1 cellular context compared by ENCODE assay signal in the genomic region with DNA sequence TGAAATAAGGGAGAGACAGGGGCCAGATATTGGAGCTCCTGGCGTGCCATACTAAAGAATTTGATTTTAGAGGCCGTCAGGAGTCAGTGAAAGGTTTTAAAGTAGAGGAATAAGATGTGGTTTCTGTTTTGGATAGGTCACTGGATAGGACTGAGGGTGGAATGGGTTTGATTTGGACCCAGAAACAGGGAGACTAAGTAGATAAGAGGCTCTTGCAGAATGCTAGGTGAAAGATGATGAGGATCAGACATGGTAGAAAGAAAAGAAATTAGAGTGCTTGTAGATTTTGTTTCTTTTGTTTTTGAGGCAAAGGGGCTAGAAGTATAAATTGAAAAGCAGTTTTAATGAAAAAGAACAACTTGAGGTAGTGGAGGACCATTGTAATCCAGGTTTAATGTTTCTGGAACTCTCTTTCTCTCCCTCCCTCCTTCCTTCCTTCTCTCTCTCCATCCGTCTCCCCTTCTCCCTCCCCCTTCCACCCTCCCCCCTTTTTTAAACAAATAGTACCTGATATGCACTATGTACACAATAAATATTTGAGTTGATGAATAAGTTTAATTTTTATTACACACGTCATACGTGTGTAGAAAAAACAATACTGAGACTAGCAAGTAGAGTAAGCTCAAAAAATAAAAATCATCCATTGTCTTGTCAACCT.
A peak's percentile ranks its signal among the peaks of the same experiment; 100 is the strongest.
TF ChIP-seq lines count a peak whose summit lies in the region.

No MANE protein-coding gene starts in this region.

TF ChIP-seq in HepG2, 621 proteins besides CTCF, POLR2A, EP300 and RAD21:
- TF ChIP-seq MATR3 (CRISPR knock-in tag; IDR thresholded peaks at IDR 0.05) (no peak), HNRNPK (IDR thresholded peaks at IDR 0.05; ENCODE audit: low read depth, low read length, poor library complexity, severe bottlenecking) (peak; percentile 77), ZNF143 (CRISPR knock-in tag; IDR thresholded peaks at IDR 0.05) (no peak), ZNF607 (CRISPR knock-in tag; IDR thresholded peaks at IDR 0.05; ENCODE audit: borderline replicate concordance) (no peak), FOXA1 (IDR thresholded peaks at IDR 0.05) (peak; percentile 32; the same call in 1 of the 2 replicates), FOXA1 (CRISPR knock-in tag; IDR thresholded peaks at IDR 0.05) (peak; percentile 11; the same call in 1 of the 2 replicates), SAP130 (CRISPR knock-in tag; IDR thresholded peaks at IDR 0.05; ENCODE audit: low read depth) (peak; percentile 41), RBFOX2 (IDR thresholded peaks at IDR 0.05; ENCODE audit: low read depth, low read length) (peak; percentile 34; the same call in 1 of the 2 replicates)
- TF ChIP-seq, protein P1, sequence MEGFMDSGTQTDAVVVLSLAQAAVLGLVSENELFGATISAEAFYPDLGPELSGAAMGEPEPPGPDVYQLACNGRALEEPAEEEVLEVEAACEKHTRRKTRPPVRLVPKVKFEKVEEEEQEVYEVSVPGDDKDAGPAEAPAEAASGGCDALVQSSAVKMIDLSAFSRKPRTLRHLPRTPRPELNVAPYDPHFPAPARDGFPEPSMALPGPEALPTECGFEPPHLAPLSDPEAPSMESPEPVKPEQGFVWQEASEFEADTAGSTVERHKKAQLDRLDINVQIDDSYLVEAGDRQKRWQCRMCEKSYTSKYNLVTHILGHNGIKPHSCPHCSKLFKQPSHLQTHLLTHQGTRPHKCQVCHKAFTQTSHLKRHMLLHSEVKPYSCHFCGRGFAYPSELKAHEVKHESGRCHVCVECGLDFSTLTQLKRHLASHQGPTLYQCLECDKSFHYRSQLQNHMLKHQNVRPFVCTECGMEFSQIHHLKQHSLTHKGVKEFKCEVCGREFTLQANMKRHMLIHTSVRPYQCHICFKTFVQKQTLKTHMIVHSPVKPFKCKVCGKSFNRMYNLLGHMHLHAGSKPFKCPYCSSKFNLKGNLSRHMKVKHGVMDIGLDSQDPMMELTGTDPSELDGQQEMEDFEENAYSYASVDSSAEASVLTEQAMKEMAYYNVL (CRISPR knock-in tag; IDR thresholded peaks at IDR 0.05; ENCODE audit: borderline replicate concordance), result peak; percentile 92
- TF ChIP-seq, protein P2, sequence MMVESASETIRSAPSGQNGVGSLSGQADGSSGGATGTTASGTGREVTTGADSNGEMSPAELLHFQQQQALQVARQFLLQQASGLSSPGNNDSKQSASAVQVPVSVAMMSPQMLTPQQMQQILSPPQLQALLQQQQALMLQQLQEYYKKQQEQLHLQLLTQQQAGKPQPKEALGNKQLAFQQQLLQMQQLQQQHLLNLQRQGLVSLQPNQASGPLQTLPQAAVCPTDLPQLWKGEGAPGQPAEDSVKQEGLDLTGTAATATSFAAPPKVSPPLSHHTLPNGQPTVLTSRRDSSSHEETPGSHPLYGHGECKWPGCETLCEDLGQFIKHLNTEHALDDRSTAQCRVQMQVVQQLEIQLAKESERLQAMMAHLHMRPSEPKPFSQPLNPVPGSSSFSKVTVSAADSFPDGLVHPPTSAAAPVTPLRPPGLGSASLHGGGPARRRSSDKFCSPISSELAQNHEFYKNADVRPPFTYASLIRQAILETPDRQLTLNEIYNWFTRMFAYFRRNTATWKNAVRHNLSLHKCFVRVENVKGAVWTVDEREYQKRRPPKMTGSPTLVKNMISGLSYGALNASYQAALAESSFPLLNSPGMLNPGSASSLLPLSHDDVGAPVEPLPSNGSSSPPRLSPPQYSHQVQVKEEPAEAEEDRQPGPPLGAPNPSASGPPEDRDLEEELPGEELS (CRISPR knock-in tag; IDR thresholded peaks at IDR 0.05), result 0 out of 2 replicates have a peak, but pooled peaks have one; percentile 13
- TF ChIP-seq, protein P3, sequence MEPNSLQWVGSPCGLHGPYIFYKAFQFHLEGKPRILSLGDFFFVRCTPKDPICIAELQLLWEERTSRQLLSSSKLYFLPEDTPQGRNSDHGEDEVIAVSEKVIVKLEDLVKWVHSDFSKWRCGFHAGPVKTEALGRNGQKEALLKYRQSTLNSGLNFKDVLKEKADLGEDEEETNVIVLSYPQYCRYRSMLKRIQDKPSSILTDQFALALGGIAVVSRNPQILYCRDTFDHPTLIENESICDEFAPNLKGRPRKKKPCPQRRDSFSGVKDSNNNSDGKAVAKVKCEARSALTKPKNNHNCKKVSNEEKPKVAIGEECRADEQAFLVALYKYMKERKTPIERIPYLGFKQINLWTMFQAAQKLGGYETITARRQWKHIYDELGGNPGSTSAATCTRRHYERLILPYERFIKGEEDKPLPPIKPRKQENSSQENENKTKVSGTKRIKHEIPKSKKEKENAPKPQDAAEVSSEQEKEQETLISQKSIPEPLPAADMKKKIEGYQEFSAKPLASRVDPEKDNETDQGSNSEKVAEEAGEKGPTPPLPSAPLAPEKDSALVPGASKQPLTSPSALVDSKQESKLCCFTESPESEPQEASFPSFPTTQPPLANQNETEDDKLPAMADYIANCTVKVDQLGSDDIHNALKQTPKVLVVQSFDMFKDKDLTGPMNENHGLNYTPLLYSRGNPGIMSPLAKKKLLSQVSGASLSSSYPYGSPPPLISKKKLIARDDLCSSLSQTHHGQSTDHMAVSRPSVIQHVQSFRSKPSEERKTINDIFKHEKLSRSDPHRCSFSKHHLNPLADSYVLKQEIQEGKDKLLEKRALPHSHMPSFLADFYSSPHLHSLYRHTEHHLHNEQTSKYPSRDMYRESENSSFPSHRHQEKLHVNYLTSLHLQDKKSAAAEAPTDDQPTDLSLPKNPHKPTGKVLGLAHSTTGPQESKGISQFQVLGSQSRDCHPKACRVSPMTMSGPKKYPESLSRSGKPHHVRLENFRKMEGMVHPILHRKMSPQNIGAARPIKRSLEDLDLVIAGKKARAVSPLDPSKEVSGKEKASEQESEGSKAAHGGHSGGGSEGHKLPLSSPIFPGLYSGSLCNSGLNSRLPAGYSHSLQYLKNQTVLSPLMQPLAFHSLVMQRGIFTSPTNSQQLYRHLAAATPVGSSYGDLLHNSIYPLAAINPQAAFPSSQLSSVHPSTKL (CRISPR knock-in tag; IDR thresholded peaks at IDR 0.05), result 0 out of 2 replicates have a peak, but pooled peaks have one; percentile 12
- TF ChIP-seq, protein P4, sequence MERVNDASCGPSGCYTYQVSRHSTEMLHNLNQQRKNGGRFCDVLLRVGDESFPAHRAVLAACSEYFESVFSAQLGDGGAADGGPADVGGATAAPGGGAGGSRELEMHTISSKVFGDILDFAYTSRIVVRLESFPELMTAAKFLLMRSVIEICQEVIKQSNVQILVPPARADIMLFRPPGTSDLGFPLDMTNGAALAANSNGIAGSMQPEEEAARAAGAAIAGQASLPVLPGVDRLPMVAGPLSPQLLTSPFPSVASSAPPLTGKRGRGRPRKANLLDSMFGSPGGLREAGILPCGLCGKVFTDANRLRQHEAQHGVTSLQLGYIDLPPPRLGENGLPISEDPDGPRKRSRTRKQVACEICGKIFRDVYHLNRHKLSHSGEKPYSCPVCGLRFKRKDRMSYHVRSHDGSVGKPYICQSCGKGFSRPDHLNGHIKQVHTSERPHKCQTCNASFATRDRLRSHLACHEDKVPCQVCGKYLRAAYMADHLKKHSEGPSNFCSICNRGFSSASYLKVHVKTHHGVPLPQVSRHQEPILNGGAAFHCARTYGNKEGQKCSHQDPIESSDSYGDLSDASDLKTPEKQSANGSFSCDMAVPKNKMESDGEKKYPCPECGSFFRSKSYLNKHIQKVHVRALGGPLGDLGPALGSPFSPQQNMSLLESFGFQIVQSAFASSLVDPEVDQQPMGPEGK (CRISPR knock-in tag; IDR thresholded peaks at IDR 0.05), result peak; percentile 37; the same call in 1 of the 2 replicates
- TF ChIP-seq, protein P5, sequence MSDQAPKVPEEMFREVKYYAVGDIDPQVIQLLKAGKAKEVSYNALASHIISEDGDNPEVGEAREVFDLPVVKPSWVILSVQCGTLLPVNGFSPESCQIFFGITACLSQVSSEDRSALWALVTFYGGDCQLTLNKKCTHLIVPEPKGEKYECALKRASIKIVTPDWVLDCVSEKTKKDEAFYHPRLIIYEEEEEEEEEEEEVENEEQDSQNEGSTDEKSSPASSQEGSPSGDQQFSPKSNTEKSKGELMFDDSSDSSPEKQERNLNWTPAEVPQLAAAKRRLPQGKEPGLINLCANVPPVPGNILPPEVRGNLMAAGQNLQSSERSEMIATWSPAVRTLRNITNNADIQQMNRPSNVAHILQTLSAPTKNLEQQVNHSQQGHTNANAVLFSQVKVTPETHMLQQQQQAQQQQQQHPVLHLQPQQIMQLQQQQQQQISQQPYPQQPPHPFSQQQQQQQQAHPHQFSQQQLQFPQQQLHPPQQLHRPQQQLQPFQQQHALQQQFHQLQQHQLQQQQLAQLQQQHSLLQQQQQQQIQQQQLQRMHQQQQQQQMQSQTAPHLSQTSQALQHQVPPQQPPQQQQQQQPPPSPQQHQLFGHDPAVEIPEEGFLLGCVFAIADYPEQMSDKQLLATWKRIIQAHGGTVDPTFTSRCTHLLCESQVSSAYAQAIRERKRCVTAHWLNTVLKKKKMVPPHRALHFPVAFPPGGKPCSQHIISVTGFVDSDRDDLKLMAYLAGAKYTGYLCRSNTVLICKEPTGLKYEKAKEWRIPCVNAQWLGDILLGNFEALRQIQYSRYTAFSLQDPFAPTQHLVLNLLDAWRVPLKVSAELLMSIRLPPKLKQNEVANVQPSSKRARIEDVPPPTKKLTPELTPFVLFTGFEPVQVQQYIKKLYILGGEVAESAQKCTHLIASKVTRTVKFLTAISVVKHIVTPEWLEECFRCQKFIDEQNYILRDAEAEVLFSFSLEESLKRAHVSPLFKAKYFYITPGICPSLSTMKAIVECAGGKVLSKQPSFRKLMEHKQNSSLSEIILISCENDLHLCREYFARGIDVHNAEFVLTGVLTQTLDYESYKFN (CRISPR knock-in tag; conservative IDR thresholded peaks at IDR 0.05), result peak; percentile 28
- TF ChIP-seq, protein P6, sequence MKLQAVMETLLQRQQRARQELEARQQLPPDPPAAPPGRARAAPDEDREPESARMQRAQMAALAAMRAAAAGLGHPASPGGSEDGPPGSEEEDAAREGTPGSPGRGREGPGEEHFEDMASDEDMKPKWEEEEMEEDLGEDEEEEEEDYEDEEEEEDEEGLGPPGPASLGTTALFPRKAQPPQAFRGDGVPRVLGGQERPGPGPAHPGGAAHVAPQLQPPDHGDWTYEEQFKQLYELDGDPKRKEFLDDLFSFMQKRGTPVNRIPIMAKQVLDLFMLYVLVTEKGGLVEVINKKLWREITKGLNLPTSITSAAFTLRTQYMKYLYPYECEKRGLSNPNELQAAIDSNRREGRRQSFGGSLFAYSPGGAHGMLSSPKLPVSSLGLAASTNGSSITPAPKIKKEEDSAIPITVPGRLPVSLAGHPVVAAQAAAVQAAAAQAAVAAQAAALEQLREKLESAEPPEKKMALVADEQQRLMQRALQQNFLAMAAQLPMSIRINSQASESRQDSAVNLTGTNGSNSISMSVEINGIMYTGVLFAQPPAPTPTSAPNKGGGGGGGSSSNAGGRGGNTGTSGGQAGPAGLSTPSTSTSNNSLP (IDR thresholded peaks at IDR 0.05; ENCODE audit: low read depth, low read length), result peak; percentile 64; the same call in 1 of the 2 replicates
TF ChIP-seq in HepG2: peak in this region for 10.
